ENCODE assay signal across 8 cellular contexts in genomic region chr15:30823068-30823813, GRCh38.
A peak's percentile ranks its signal among the peaks of the same experiment; 100 is the strongest.
DNase-seq lines count a peak whose midpoint lies in the region; ATAC-seq and TF ChIP-seq lines count a peak whose summit lies in the region.
"Not testable (repeated sequence)": the region's sequence is repeated elsewhere in the genome, so short reads cannot be mapped to it uniquely, and the experiment has no call there.

No MANE protein-coding gene starts in this region.

- not testable (repeated sequence) for H3K4ac ChIP-seq in H9 (ENCODE audit: low read depth, low read length)

- H3K18ac ChIP-seq in H9 (ENCODE audit: insufficient read length, low read depth, low read length) = peak overlapping the region; percentile 17

- not testable (repeated sequence) for H3K27me3 ChIP-seq in DND-41 (ENCODE audit: insufficient read depth, low read length, poor library complexity); H9 (ENCODE audit: insufficient read depth, low read length); mononuclear cell (ENCODE audit: insufficient read depth, low read length)

- H2BK5ac ChIP-seq in H9 (ENCODE audit: insufficient read length, low read length) = not testable (repeated sequence)

- peak overlapping the region; percentile 87 to 96 for H3K4me3 ChIP-seq in DND-41 (ENCODE audit: low read depth in 1 of 2, low read length in 2 of 2)
- H3K4me3 ChIP-seq in mononuclear cell (ENCODE audit: low read length) = peak overlapping the region; percentile 38

- not testable (repeated sequence) for H3T11ph ChIP-seq in H9 (ENCODE audit: low read length)

- peaks cover 40% of the 10 kb centered on the region for H3K79me2 ChIP-seq in DND-41 (ENCODE audit: insufficient read depth, low read length)
- H3K79me2 ChIP-seq in H9 (ENCODE audit: insufficient read depth, low read length) = not testable (repeated sequence)

- no CpG with 5 or more reads among the region's 15 CpGs for WGBS in H9 (ENCODE audit: extremely low coverage, insufficient read length, low lambda C conversion rate)

- H3K23ac ChIP-seq in H9 (ENCODE audit: insufficient read length, low read depth, low read length) = not testable (repeated sequence)

- H2BK120ac ChIP-seq in H9 (ENCODE audit: low read depth, low read length, poor library complexity, severe bottlenecking) = not testable (repeated sequence)

- peaks cover 27% of the 10 kb centered on the region for H3K4me1 ChIP-seq in DND-41 (ENCODE audit: insufficient read depth, low read length)
- not testable (repeated sequence) for H3K4me1 ChIP-seq in H9 (ENCODE audit: insufficient read depth, low read length); mononuclear cell (ENCODE audit: insufficient read depth, low read length)

- H4K5ac ChIP-seq in H9 (ENCODE audit: insufficient read length, low read depth, low read length) = not testable (repeated sequence)

- not testable (repeated sequence) for H3K27me3 Mint-ChIP-seq in H9 (ENCODE audit: low read depth); activated CD8-positive, alpha-beta T cell treated with anti-CD3 and anti-CD28 coated beads, Interleukin-2, amount 10 ng/mL, durations not matched to agents 7 days and 5 days (ENCODE audit: low read depth)
- H3K27me3 Mint-ChIP-seq in central memory CD8-positive, alpha-beta T cell = peaks cover 15% of the 10 kb centered on the region

- DNase-seq in DND-41 = peak; percentile 84
- not testable (repeated sequence) for DNase-seq in H9; central memory CD8-positive, alpha-beta T cell (ENCODE audit: low spot score in 2 of 2)
- DNase-seq in NCI-H1048 (lab: John Stamatoyannopoulos, UW) = peak; percentile 5
- DNase-seq in NOMO-1 treated with DMSO at 0.1 percent for 48 hours (lab: John Stamatoyannopoulos, UW; ENCODE audit: unreplicated experiment) = peak; percentile 84
- DNase-seq in activated CD8-positive, alpha-beta T cell treated with anti-CD3 and anti-CD28 coated beads, Interleukin-2, amount 10 ng/mL, durations not matched to agents 7 days and 5 days = peak; percentile 38
- peak; percentile 50 for DNase-seq in stimulated activated CD8-positive, alpha-beta memory T cell treated with anti-CD3 and anti-CD28 coated beads, Interleukin-4, amount 100 ng/mL, for 24 hours (ENCODE audit: low read depth)

- H3K36me3 ChIP-seq in DND-41 (ENCODE audit: insufficient read depth, low read length) = peaks cover 28% of the 10 kb centered on the region

- peak overlapping the region; percentile 87 for H3K9ac ChIP-seq in DND-41 (ENCODE audit: low read depth, low read length)
- H3K9ac ChIP-seq in H9 (ENCODE audit: extremely low read depth, insufficient read length, low read length) = not testable (repeated sequence)

- POLR2A ChIA-PET in activated CD8-positive, alpha-beta T cell treated with anti-CD3 and anti-CD28 coated beads, Interleukin-2, amount 10 ng/mL, durations not matched to agents 7 days and 5 days (lab: Charles Lee) = not testable (repeated sequence)

- H4K20me1 ChIP-seq in DND-41 (ENCODE audit: insufficient read depth, low read length); H9 (ENCODE audit: control insufficient read depth, insufficient read depth, insufficient read length): not testable (repeated sequence)

- H2AFZ ChIP-seq in DND-41 (ENCODE audit: low read depth, low read length) = peak overlapping the region; percentile 91
- not testable (repeated sequence) for H2AFZ ChIP-seq in H9 (ENCODE audit: low read length)

- H2BK20ac ChIP-seq in H9 (ENCODE audit: low read depth, low read length, poor library complexity, severe bottlenecking) = not testable (repeated sequence)

- not testable (repeated sequence) for H2AK5ac ChIP-seq in H9 (ENCODE audit: insufficient read length, low read length)

- not testable (repeated sequence) for H4K8ac ChIP-seq in H9 (replicated peaks; ENCODE audit: insufficient read length, low read depth, low read length)

- CTCF ChIA-PET in activated CD8-positive, alpha-beta T cell treated with anti-CD3 and anti-CD28 coated beads, Interleukin-2, amount 10 ng/mL, durations not matched to agents 7 days and 5 days (lab: Charles Lee) = not testable (repeated sequence)

- not testable (repeated sequence) for H2BK12ac ChIP-seq in H9 (ENCODE audit: insufficient read length, low read depth, low read length)

- not testable (repeated sequence) for H3K14ac ChIP-seq in H9 (ENCODE audit: insufficient read depth, low read length)

- not testable (repeated sequence) for H3K9me3 Mint-ChIP-seq in H9; activated CD8-positive, alpha-beta T cell treated with anti-CD3 and anti-CD28 coated beads, Interleukin-2, amount 10 ng/mL, durations not matched to agents 7 days and 5 days (ENCODE audit: insufficient read depth); central memory CD8-positive, alpha-beta T cell

- H3K79me1 ChIP-seq in H9 (ENCODE audit: insufficient read depth, low read depth, low read length, poor library complexity, severe bottlenecking) = not testable (repeated sequence)

- not testable (repeated sequence) for TF ChIP-seq CTCF in DND-41 (IDR thresholded peaks at IDR 0.05; ENCODE audit: borderline replicate concordance, extremely low read depth, low read length, poor library complexity, severe bottlenecking); H9 (conservative IDR thresholded peaks at IDR 0.05)

- H3K36me3 Mint-ChIP-seq in H9 (ENCODE audit: insufficient read depth in 1 of 3, low read depth in 3 of 3); activated CD8-positive, alpha-beta T cell treated with anti-CD3 and anti-CD28 coated beads, Interleukin-2, amount 10 ng/mL, durations not matched to agents 7 days and 5 days (ENCODE audit: low read depth); central memory CD8-positive, alpha-beta T cell (ENCODE audit: insufficient read depth): not testable (repeated sequence)

- peaks cover 12 to 16% of the 10 kb centered on the region in 2 experiments for H3K4me1 Mint-ChIP-seq in H9
- peaks cover 26% of the 10 kb centered on the region for H3K4me1 Mint-ChIP-seq in activated CD8-positive, alpha-beta T cell treated with anti-CD3 and anti-CD28 coated beads, Interleukin-2, amount 10 ng/mL, durations not matched to agents 7 days and 5 days (ENCODE audit: low read depth)
- H3K4me1 Mint-ChIP-seq in central memory CD8-positive, alpha-beta T cell = peaks cover 11% of the 10 kb centered on the region

- H3K56ac ChIP-seq in H9 (ENCODE audit: insufficient read length, low read depth, low read length) = not testable (repeated sequence)

- not testable (repeated sequence) for H3K23me2 ChIP-seq in H9 (ENCODE audit: insufficient read length, low read depth, low read length, poor library complexity, severe bottlenecking)

- H3K27ac ChIP-seq in DND-41 (ENCODE audit: low read length) = peak overlapping the region; percentile 96
- not testable (repeated sequence) for H3K27ac ChIP-seq in H9 (ENCODE audit: insufficient read length, low read depth, low read length)

- H3K27ac Mint-ChIP-seq in H9 = peak overlapping the region; percentile 89 to 96 (median 95); a peak in 6 of 7 replicates
- H3K27ac Mint-ChIP-seq in activated CD8-positive, alpha-beta T cell treated with anti-CD3 and anti-CD28 coated beads, Interleukin-2, amount 10 ng/mL, durations not matched to agents 7 days and 5 days = peak overlapping the region; percentile 44
- peak overlapping the region; percentile 79 for H3K27ac Mint-ChIP-seq in central memory CD8-positive, alpha-beta T cell (ENCODE audit: low read depth)

- peak; percentile 97 for ATAC-seq in DND-41 (ENCODE audit: insufficient read depth, low read depth)
- not testable (repeated sequence) for ATAC-seq in activated CD8-positive, alpha-beta T cell treated with anti-CD3 and anti-CD28 coated beads, Interleukin-2, amount 10 ng/mL, durations not matched to agents 7 days and 5 days
- ATAC-seq in central memory CD8-positive, alpha-beta T cell (replicated peaks; ENCODE audit: extremely low read depth, poor library complexity, severe bottlenecking) = peak; percentile 58

- H3K4me3 Mint-ChIP-seq in H9 = peak overlapping the region in 1 of 2 experiments; percentile 82; a peak in 4 of 5 replicates
- peak overlapping the region; percentile 68 for H3K4me3 Mint-ChIP-seq in activated CD8-positive, alpha-beta T cell treated with anti-CD3 and anti-CD28 coated beads, Interleukin-2, amount 10 ng/mL, durations not matched to agents 7 days and 5 days
- H3K4me3 Mint-ChIP-seq in central memory CD8-positive, alpha-beta T cell = peak overlapping the region; percentile 88

- not testable (repeated sequence) for H2BK15ac ChIP-seq in H9 (ENCODE audit: low read depth, low read length)

- H4K91ac ChIP-seq in H9 (ENCODE audit: insufficient read length, low read depth, low read length) = not testable (repeated sequence)

- peak overlapping the region; percentile 95 for H3K4me2 ChIP-seq in DND-41 (ENCODE audit: insufficient read depth, low read length)
- not testable (repeated sequence) for H3K4me2 ChIP-seq in H9 (ENCODE audit: insufficient read depth, insufficient read length, low read length)

- H3K9me3 ChIP-seq in DND-41 (ENCODE audit: insufficient read depth, low read length, severe bottlenecking); H9 (ENCODE audit: control insufficient read depth, low read depth, low read length); mononuclear cell (ENCODE audit: low read depth, low read length): not testable (repeated sequence)

Comparison
In these comparisons a context has a peak if more than half of its experiments do, and no peak if none do; other contexts are left out.
1. H3K27ac Mint-ChIP-seq: peak in every context shown above with its lines; median percentile 95 in H9; 79 in central memory CD8-positive, alpha-beta T cell; 44 in activated CD8-positive, alpha-beta T cell treated with anti-CD3 and anti-CD28 coated beads, Interleukin-2, amount 10 ng/mL, durations not matched to agents 7 days and 5 days.